17 cellular contexts compared by ENCODE assay signal in the genomic region with DNA sequence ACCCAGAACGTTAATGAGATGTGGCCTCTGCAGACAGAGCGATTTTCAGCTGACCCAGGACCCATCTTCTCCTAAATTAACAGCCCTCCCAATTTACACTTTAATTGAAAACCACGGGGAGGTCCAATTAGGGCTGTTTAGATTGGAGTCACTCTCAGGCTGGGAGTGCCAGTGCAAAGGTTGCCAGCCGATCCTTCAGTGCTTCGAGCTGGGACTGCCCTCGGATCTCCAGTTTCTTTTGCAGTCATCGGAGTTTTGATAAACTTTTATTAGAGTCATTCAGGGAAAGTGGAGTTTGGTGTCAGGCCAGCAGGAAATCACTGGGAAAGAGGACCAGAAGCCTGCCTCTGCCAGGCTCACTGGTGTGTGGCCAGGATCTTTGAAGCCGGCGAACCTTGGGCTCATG.
A peak's percentile ranks its signal among the peaks of the same experiment; 100 is the strongest.
DNase-seq lines count a peak whose midpoint lies in the region; ATAC-seq and TF ChIP-seq lines count a peak whose summit lies in the region.
"Had no signal": no experiment of that assay in that cellular context is flagged by ENCODE, and none has a peak within 500 bp of the region (broad histone marks: within the 10 kb centered on the region; RNA-seq: fewer than 3 reads in every experiment).

No MANE protein-coding gene starts in this region.

- POLR2A ChIA-PET in MCF 10A (lab: Yijun Ruan, JAX), result interaction anchor here (0.7 kb wide), 1 partner anchor 18 kb away, joined by 4 read pairs; no protein-coding TSS in a partner anchor

- H3K4me3 ChIP-seq in breast epithelium, result peak overlapping the region in 1 of 3 donors; percentile 4
- no peak overlapping the region for H3K4me3 ChIP-seq in cardiac muscle cell
- no peak overlapping the region for H3K4me3 ChIP-seq in mucosa of descending colon
- H3K4me3 ChIP-seq: thoracic aorta had no signal

- H3K9me3 ChIP-seq in breast epithelium (no peaks in the 10 kb centered on the region), cardiac muscle cell (ENCODE audit: low read depth) (no peaks in the 10 kb centered on the region), mucosa of descending colon (no peaks in the 10 kb centered on the region)
- H3K9me3 ChIP-seq: thoracic aorta had no signal

- no peak for TF ChIP-seq POLR2A in breast epithelium (IDR thresholded peaks at IDR 0.05)

- H3K36me3 ChIP-seq in breast epithelium (no peaks in the 10 kb centered on the region), cardiac muscle cell (no peaks in the 10 kb centered on the region), mucosa of descending colon (ENCODE audit: low read depth) (no peaks in the 10 kb centered on the region)

- H3K27ac ChIP-seq in breast epithelium (peak overlapping the region; percentile 71 to 85), cardiac muscle cell (peak overlapping the region; percentile 73)

- peaks cover 18% of the 10 kb centered on the region for H3K4me1 Mint-ChIP-seq in MCF 10A (ENCODE audit: insufficient read depth, unreplicated experiment)
- H3K4me1 Mint-ChIP-seq: activated naive CD8-positive, alpha-beta T cell treated with anti-CD3 and anti-CD28 coated beads, Interleukin-2, amount 10 ng/mL, durations not matched to agents 7 days and 5 days had no signal

- intact Hi-C loops in breast epithelium (cut with DNase I; ENCODE audit: low total_unique reads), result no loop called here
- intact Hi-C loops in MCF 10A (cut with micrococcal nuclease), result no loop called here
- intact Hi-C loops in mucosa of descending colon (cut with DNase I, micrococcal nuclease), result no loop called here

- H3K27ac Mint-ChIP-seq in MCF 10A (ENCODE audit: low read depth, unreplicated experiment), result no peak overlapping the region
- H3K27ac Mint-ChIP-seq: activated naive CD8-positive, alpha-beta T cell treated with anti-CD3 and anti-CD28 coated beads, Interleukin-2, amount 10 ng/mL, durations not matched to agents 7 days and 5 days had no signal

- TF ChIP-seq CTCF in breast epithelium (IDR thresholded peaks at IDR 0.05) (no peak), MCF 10A (IDR thresholded peaks at IDR 0.05; ENCODE audit: unreplicated experiment) (no peak), cardiac muscle cell (IDR thresholded peaks at IDR 0.05; ENCODE audit: low read depth, low read length) (no peak), mucosa of descending colon (IDR thresholded peaks at IDR 0.05) (no peak)

- peak; percentile 88 for ATAC-seq in mucosa of descending colon
- no peak for ATAC-seq in HG02678 (IDR thresholded peaks at IDR 0.05; ENCODE audit: unreplicated experiment)
- no peak for ATAC-seq in GM18858 (IDR thresholded peaks at IDR 0.05; ENCODE audit: unreplicated experiment)

- H3K4me1 ChIP-seq in breast epithelium, result peaks cover 0 to 8% of the 10 kb centered on the region in 2 donors
- H3K4me1 ChIP-seq in cardiac muscle cell (ENCODE audit: low read depth), result peaks cover 23% of the 10 kb centered on the region
- H3K4me1 ChIP-seq in mucosa of descending colon (ENCODE audit: low read depth), result peaks cover 33% of the 10 kb centered on the region

- no peaks in the 10 kb centered on the region for H3K27me3 Mint-ChIP-seq in MCF 10A (ENCODE audit: insufficient read depth, unreplicated experiment)
- H3K27me3 Mint-ChIP-seq: activated naive CD8-positive, alpha-beta T cell treated with anti-CD3 and anti-CD28 coated beads, Interleukin-2, amount 10 ng/mL, durations not matched to agents 7 days and 5 days had no signal

- no peak overlapping the region for H3K4me3 Mint-ChIP-seq in MCF 10A (ENCODE audit: unreplicated experiment)
- H3K4me3 Mint-ChIP-seq: activated naive CD8-positive, alpha-beta T cell treated with anti-CD3 and anti-CD28 coated beads, Interleukin-2, amount 10 ng/mL, durations not matched to agents 7 days and 5 days had no signal

- DNase-seq in breast epithelium (ENCODE audit: low spot score in 2 of 2) (no peak), MCF 10A (ENCODE audit: unreplicated experiment) (no peak), cardiac muscle cell (ENCODE audit: low read depth in 1 of 2, low spot score in 1 of 2) (no peak), mucosa of descending colon (peak; percentile 80 to 82 (median 80)), RPMI8226 (no peak), anterior cingulate cortex (lab: John Stamatoyannopoulos, UW) (no peak)
- DNase-seq: activated CD4-positive, alpha-beta T cell treated with anti-CD3 and anti-CD28 coated beads, Interleukin-2, amount 50 U/mL, for 48 hours; activated naive CD8-positive, alpha-beta T cell treated with anti-CD3 and anti-CD28 coated beads, Interleukin-2, amount 10 ng/mL, durations not matched to agents 7 days and 5 days; activated T-cell treated with anti-CD3 and anti-CD28 coated beads, Interleukin-2, amount 50 U/mL, for 48 hours; DND-41; foreskin melanocyte; Kasumi-1; NCI-H1436 treated with DMSO at 0.1 percent for 48 hours; NCI-H446 had no signal

- H3K27me3 ChIP-seq in breast epithelium (no peaks in the 10 kb centered on the region), cardiac muscle cell (no peaks in the 10 kb centered on the region)

- no TSS peak for BruUV-seq in MCF 10A (replicated peaks; lab: Mats Ljungman, UMichigan)

- H3K9me3 Mint-ChIP-seq in MCF 10A (ENCODE audit: unreplicated experiment), result no peaks in the 10 kb centered on the region
- H3K9me3 Mint-ChIP-seq: activated naive CD8-positive, alpha-beta T cell treated with anti-CD3 and anti-CD28 coated beads, Interleukin-2, amount 10 ng/mL, durations not matched to agents 7 days and 5 days had no signal

- CTCF ChIA-PET in MCF 10A (lab: Yijun Ruan, JAX), result no interaction called here

- peaks cover 36% of the 10 kb centered on the region for H3K36me3 Mint-ChIP-seq in MCF 10A (ENCODE audit: insufficient read depth, unreplicated experiment)
- H3K36me3 Mint-ChIP-seq: activated naive CD8-positive, alpha-beta T cell treated with anti-CD3 and anti-CD28 coated beads, Interleukin-2, amount 10 ng/mL, durations not matched to agents 7 days and 5 days had no signal

Comparison
In these comparisons a context has a peak if more than half of its experiments do, and no peak if none do; other contexts are left out.
1. DNase-seq: peak in mucosa of descending colon (3 of 3); none in breast epithelium (0 of 2), MCF 10A (single experiment), cardiac muscle cell (0 of 2), RPMI8226 (single experiment) and anterior cingulate cortex (0 of 58).